In genomic region chr2:29769847-29770246, GRCh38 we compare ENCODE assay signal across 30 cellular contexts.
"Had no signal": no experiment of that assay in that cellular context is flagged by ENCODE, and none has a peak within 500 bp of the region (broad histone marks: within the 10 kb centered on the region; RNA-seq: fewer than 3 reads in every experiment).

No MANE protein-coding gene starts in this region.

- H3K9me3 ChIP-seq: neutrophil, psoas muscle, right lobe of liver, spleen, stomach, thoracic aorta, thyroid gland, tibial nerve, upper lobe of left lung, vagina had no signal

- DNase-seq: naive B cell; naive thymus-derived CD8-positive, alpha-beta T cell; nephron progenitor cell; nucleus accumbens; posterior cingulate gyrus; psoas muscle; right cardiac atrium; right lobe of liver; spleen; stimulated activated CD4-positive, alpha-beta T cell treated with anti-CD3 and anti-CD28 coated beads, Interleukin-12 subunit alpha, Interleukin-12 subunit beta, amount 100 ng/mL, for 4 hours; stimulated activated CD4-positive, alpha-beta T cell treated with anti-CD3 and anti-CD28 coated beads, Interleukin-1b, Interleukin-23, amount 100 ng/mL, for 48 hours; stimulated activated CD4-positive, alpha-beta T cell treated with anti-CD3 and anti-CD28 coated beads, Interleukin-4, amount 100 ng/mL, for 1 hour; stimulated activated naive B cell treated with anti-CD40 and anti-IgM and Interleukin-4, amounts not matched to agents 10 μg/mL and 1 μg/mL and 100 μg/mL, for 72 hours; stimulated activated naive CD4-positive, alpha-beta T cell treated with Interleukin-2 at 50 U/mL for 16 hours; stomach; thyroid gland; trophoblast cell; upper lobe of left lung had no signal

- H3K9ac ChIP-seq: parathyroid adenoma had no signal

- H3K27me3 ChIP-seq: right lobe of liver, stomach, thyroid gland, tibial nerve, upper lobe of left lung, vagina had no signal

- H3K4me3 ChIP-seq: psoas muscle, right lobe of liver, skin epidermis, smooth muscle cell, spleen, stomach, thoracic aorta, thyroid gland, tibial nerve, upper lobe of left lung, vagina had no signal

- H3K4me3 Mint-ChIP-seq: naive B cell; naive thymus-derived CD8-positive, alpha-beta T cell; natural killer cell treated with Interleukin-12 subunit alpha and Interleukin-12 subunit beta and Interleukin-15 and Interleukin-18, amount 100 ng/mL, for 72 hours; nephron progenitor cell; neural crest cell; stimulated activated effector memory CD8-positive, alpha-beta T cell treated with anti-CD3 and anti-CD28 coated beads, Interleukin-12 subunit alpha, Interleukin-12 subunit beta, amount 100 ng/mL, for 72 hours; stimulated activated naive B cell treated with anti-CD40 and anti-IgM and Interleukin-4, amounts not matched to agents 10 μg/mL and 1 μg/mL and 100 μg/mL, for 72 hours; stimulated activated naive CD8-positive, alpha-beta T cell treated with anti-CD3 and anti-CD28 coated beads, Interleukin-15, Interleukin-2, amounts not matched to agents 100 ng/mL and 50 ng/mL, for 24 hours had no signal

- H3K27ac ChIP-seq: neutrophil, parathyroid adenoma, psoas muscle, right lobe of liver, skin epidermis, spleen, stomach, thoracic aorta, thyroid gland, tibial nerve, upper lobe of left lung, vagina had no signal

- H3K36me3 Mint-ChIP-seq: naive B cell; naive thymus-derived CD8-positive, alpha-beta T cell; natural killer cell treated with Interleukin-12 subunit alpha and Interleukin-12 subunit beta and Interleukin-15 and Interleukin-18, amount 100 ng/mL, for 72 hours; stimulated activated effector memory CD8-positive, alpha-beta T cell treated with anti-CD3 and anti-CD28 coated beads, Interleukin-12 subunit alpha, Interleukin-12 subunit beta, amount 100 ng/mL, for 72 hours; stimulated activated naive B cell treated with anti-CD40 and anti-IgM and Interleukin-4, amounts not matched to agents 10 μg/mL and 1 μg/mL and 100 μg/mL, for 72 hours had no signal

- H3K4me1 ChIP-seq: parathyroid adenoma, psoas muscle, right lobe of liver, spleen, stomach, thyroid gland, tibial nerve, upper lobe of left lung, vagina had no signal

- ATAC-seq: naive thymus-derived CD8-positive, alpha-beta T cell; natural killer cell treated with Interleukin-12 subunit alpha and Interleukin-12 subunit beta and Interleukin-15 and Interleukin-18, amount 100 ng/mL, for 72 hours; psoas muscle; right cardiac atrium; right lobe of liver; stimulated activated effector memory CD8-positive, alpha-beta T cell treated with anti-CD3 and anti-CD28 coated beads, Interleukin-12 subunit alpha, Interleukin-12 subunit beta, amount 100 ng/mL, for 72 hours; stimulated activated naive B cell treated with anti-CD40 and anti-IgM and Interleukin-4, amounts not matched to agents 10 μg/mL and 1 μg/mL and 100 μg/mL, for 72 hours had no signal

- H3K9me3 Mint-ChIP-seq: naive thymus-derived CD8-positive, alpha-beta T cell; natural killer cell treated with Interleukin-12 subunit alpha and Interleukin-12 subunit beta and Interleukin-15 and Interleukin-18, amount 100 ng/mL, for 72 hours; nephron progenitor cell; neural crest cell; stimulated activated effector memory CD8-positive, alpha-beta T cell treated with anti-CD3 and anti-CD28 coated beads, Interleukin-12 subunit alpha, Interleukin-12 subunit beta, amount 100 ng/mL, for 72 hours; stimulated activated naive CD8-positive, alpha-beta T cell treated with anti-CD3 and anti-CD28 coated beads, Interleukin-15, Interleukin-2, amounts not matched to agents 100 ng/mL and 50 ng/mL, for 24 hours had no signal

- H3K27ac Mint-ChIP-seq: naive B cell; naive thymus-derived CD8-positive, alpha-beta T cell; natural killer cell treated with Interleukin-12 subunit alpha and Interleukin-12 subunit beta and Interleukin-15 and Interleukin-18, amount 100 ng/mL, for 72 hours; nephron progenitor cell; progenitor cell of endocrine pancreas; stimulated activated effector memory CD8-positive, alpha-beta T cell treated with anti-CD3 and anti-CD28 coated beads, Interleukin-12 subunit alpha, Interleukin-12 subunit beta, amount 100 ng/mL, for 72 hours; stimulated activated naive B cell treated with anti-CD40 and anti-IgM and Interleukin-4, amounts not matched to agents 10 μg/mL and 1 μg/mL and 100 μg/mL, for 72 hours; stimulated activated naive CD8-positive, alpha-beta T cell treated with anti-CD3 and anti-CD28 coated beads, Interleukin-15, Interleukin-2, amounts not matched to agents 100 ng/mL and 50 ng/mL, for 24 hours had no signal

- H3K4me1 Mint-ChIP-seq: naive B cell; stimulated activated effector memory CD8-positive, alpha-beta T cell treated with anti-CD3 and anti-CD28 coated beads, Interleukin-12 subunit alpha, Interleukin-12 subunit beta, amount 100 ng/mL, for 72 hours; stimulated activated naive B cell treated with anti-CD40 and anti-IgM and Interleukin-4, amounts not matched to agents 10 μg/mL and 1 μg/mL and 100 μg/mL, for 72 hours had no signal

- H3K36me3 ChIP-seq: neutrophil, right lobe of liver, spleen, stomach, thoracic aorta, thyroid gland, tibial nerve, upper lobe of left lung, vagina had no signal
